In genomic region chr2:43224131-43224570, GRCh38 we compare ENCODE assay signal across 8 cellular contexts. TPM values are rescaled to one million over a fixed set of nuclear protein-coding genes. Genes with fewer than 3 reads are reported as not detected.
DNase-seq lines count a peak whose midpoint lies in the region; ATAC-seq and TF ChIP-seq lines count a peak whose summit lies in the region.

No MANE protein-coding gene starts in this region.

- no peaks in the 10 kb centered on the region for H3K9me3 ChIP-seq in KOPT-K1 (ENCODE audit: insufficient read depth, low read length, poor library complexity, severe bottlenecking)

- peak overlapping the region; percentile 99 for H3K27ac ChIP-seq in KOPT-K1 (ENCODE audit: low read depth, low read length, poor library complexity, severe bottlenecking)

- no peak for DNase-seq in CD14-positive monocyte (ENCODE audit: low spot score)
- DNase-seq in activated CD4-positive, CD25-positive, alpha-beta regulatory T cell treated with anti-CD3 and anti-CD28 coated beads, Interleukin-2, amount 50 U/mL, for 72 hours, result peak; percentile 72
- peak; percentile 82 for DNase-seq in choroid plexus epithelial cell (ENCODE audit: low read depth)
- peak; percentile 75 for DNase-seq in left lobe of liver (ENCODE audit: low spot score)
- peak; percentile 70 for DNase-seq in stimulated activated CD4-positive, alpha-beta T cell treated with anti-CD3 and anti-CD28 coated beads, Interleukin-4, amount 100 ng/mL, for 1 hour
- DNase-seq in OCI-M2 (lab: John Stamatoyannopoulos, UW; ENCODE audit: unreplicated experiment), result no peak
- no peak for DNase-seq in NCI-H748 (lab: John Stamatoyannopoulos, UW; ENCODE audit: unreplicated experiment)

- intact Hi-C loops in CD14-positive monocyte (cut with micrococcal nuclease), result loop anchor here in 1 of 2 donors (5.0 to 10.0 kb wide), 3 partner anchors 67 to 399 kb away; no protein-coding TSS in a partner anchor

- H3K27me3 Mint-ChIP-seq in CD14-positive monocyte (ENCODE audit: low read depth in 3 of 3), result peaks cover 0 to 4% (median 0%) of the 10 kb centered on the region in 3 donors

- H3K4me3 ChIP-seq in choroid plexus epithelial cell (ENCODE audit: low read depth, low read length), result peak overlapping the region; percentile 82

- H3K27ac Mint-ChIP-seq in CD14-positive monocyte, result peak overlapping the region; percentile 91 to 98 (median 93)

- no peak for ATAC-seq in left lobe of liver

- TF ChIP-seq CTCF in CD14-positive monocyte (IDR thresholded peaks at IDR 0.05) (no peak), choroid plexus epithelial cell (conservative IDR thresholded peaks at IDR 0.05; ENCODE audit: low read depth, low read length) (peak; percentile 67)

- H3K36me3 Mint-ChIP-seq in CD14-positive monocyte, result peaks cover 23 to 40% of the 10 kb centered on the region in 2 donors

- H3K4me1 Mint-ChIP-seq in CD14-positive monocyte, result peaks cover 47% of the 10 kb centered on the region

- H3K36me3 ChIP-seq in KOPT-K1 (ENCODE audit: insufficient read depth, low read length), result peaks cover 45% of the 10 kb centered on the region

- H3K4me3 Mint-ChIP-seq in CD14-positive monocyte, result peak overlapping the region; percentile 98 to 100

- H3K9me3 Mint-ChIP-seq in CD14-positive monocyte, result peaks cover 0 to 9% (median 0%) of the 10 kb centered on the region in 7 donors

RNA-seq across cellular contexts. Expression of gene ZFP36L2, which starts 2.3 kb away (rescaled TPM):
- 10 to 100 TPM; 84.4 to 88.3 TPM for polyA plus RNA-seq in CD14-positive monocyte
- total RNA-seq in left lobe of liver, result 60.6 TPM

Comparison
In these comparisons a context has a peak if more than half of its experiments do, and no peak if none do; other contexts are left out.
1. DNase-seq: peak in activated CD4-positive, CD25-positive, alpha-beta regulatory T cell treated with anti-CD3 and anti-CD28 coated beads, Interleukin-2, amount 50 U/mL, for 72 hours (single experiment), choroid plexus epithelial cell (single experiment), left lobe of liver (single experiment) and stimulated activated CD4-positive, alpha-beta T cell treated with anti-CD3 and anti-CD28 coated beads, Interleukin-4, amount 100 ng/mL, for 1 hour (single experiment); none in CD14-positive monocyte (single experiment), OCI-M2 (single experiment) and NCI-H748 (single experiment).